In genomic region chr3:105824129-105824528, GRCh38 we compare ENCODE assay signal across 10 cellular contexts. TPM values are rescaled to one million over a fixed set of nuclear protein-coding genes. Genes with fewer than 3 reads are reported as not detected.
DNase-seq lines count a peak whose midpoint lies in the region; ATAC-seq, FAIRE-seq and TF ChIP-seq lines count a peak whose summit lies in the region.
"Had no signal": no experiment of that assay in that cellular context is flagged by ENCODE, and none has a peak within 500 bp of the region (broad histone marks: within the 10 kb centered on the region; RNA-seq: fewer than 3 reads in every experiment).

No MANE protein-coding gene starts in this region.

- WGBS in sigmoid colon, 2 donors: 29 to 73% methylated on average over 2 of the region's 2 CpGs

- ATAC-seq in RWPE2 (ENCODE audit: low read depth): no peak

- H3K36me3 ChIP-seq in RWPE2 (ENCODE audit: low read depth) (no peaks in the 10 kb centered on the region; the same call in 1 of the 2 replicates), sigmoid colon (no peaks in the 10 kb centered on the region)

- no peak for DNase-seq in H54 (ENCODE audit: insufficient read length, low spot score)
- DNase-seq in RWPE2 (ENCODE audit: low spot score): no peak
- DNase-seq in epithelial cell of prostate (ENCODE audit: low read depth, low spot score): no peak
- no peak for DNase-seq in sigmoid colon
- DNase-seq in NCI-H187 (lab: John Stamatoyannopoulos, UW): no peak
- DNase-seq in mesenteric fat pad (ENCODE audit: low spot score): no peak
- DNase-seq in stimulated activated CD4-positive, alpha-beta T cell treated with anti-CD3 and anti-CD28 coated beads, Interleukin-4, amount 100 ng/mL, for 4 hours: no peak
- DNase-seq: DND-41; effector CD8-positive, alpha-beta T cell had no signal

- TF ChIP-seq POLR2A in H54 (IDR thresholded peaks at IDR 0.05; ENCODE audit: low read depth, low read length) (no peak), sigmoid colon (IDR thresholded peaks at IDR 0.05) (no peak)

- intact Hi-C loops in sigmoid colon (cut with DNase I): no loop called here

- H3K9me3 ChIP-seq in RWPE2 (ENCODE audit: severe bottlenecking) (no peaks in the 10 kb centered on the region), sigmoid colon (no peaks in the 10 kb centered on the region)

- H3K27me3 ChIP-seq in RWPE2 (ENCODE audit: insufficient read depth, poor library complexity, severe bottlenecking) (no peaks in the 10 kb centered on the region), sigmoid colon (no peaks in the 10 kb centered on the region)

- H3K4me3 ChIP-seq in RWPE2 (ENCODE audit: severe bottlenecking): no peak overlapping the region
- no peak overlapping the region for H3K4me3 ChIP-seq in sigmoid colon

- TF ChIP-seq EP300 in sigmoid colon (IDR thresholded peaks at IDR 0.05): no peak

- TF ChIP-seq CTCF in RWPE2 (IDR thresholded peaks at IDR 0.05; ENCODE audit: poor library complexity, severe bottlenecking) (no peak), sigmoid colon (IDR thresholded peaks at IDR 0.05) (no peak)

- H3K27ac ChIP-seq in RWPE2 (ENCODE audit: poor library complexity, severe bottlenecking): peak overlapping the region; percentile 39
- H3K27ac ChIP-seq in epithelial cell of prostate: peak overlapping the region; percentile 49
- peak overlapping the region; percentile 32 to 62 (median 42) for H3K27ac ChIP-seq in sigmoid colon
- H3K27ac ChIP-seq: KMS-11 had no signal

- H3K4me1 ChIP-seq in RWPE2 (ENCODE audit: insufficient read depth, poor library complexity, severe bottlenecking) (peaks cover 13% of the 10 kb centered on the region), sigmoid colon (peaks cover 0 to 38% (median 22%) of the 10 kb centered on the region in 4 donors)

- FAIRE-seq in H54 (lab: Jason Lieb, UNC): peak; percentile 38

RNA-seq across cellular contexts. Expression of gene CBLB, which starts 44.7 kb away (rescaled TPM):
- total RNA-seq in sigmoid colon: 10 to 100 TPM; 27.4 to 55.9 (median 48.3) TPM
- polyA plus RNA-seq in sigmoid colon: 10 to 100 TPM in 2 of 3 donors, 1 to 10 TPM in 1; 9.6 to 16.6 (median 15.2) TPM
- total RNA-seq in mesenteric fat pad: 97.9 TPM
